ENCODE assay signal across 1 cellular context in the genomic region with DNA sequence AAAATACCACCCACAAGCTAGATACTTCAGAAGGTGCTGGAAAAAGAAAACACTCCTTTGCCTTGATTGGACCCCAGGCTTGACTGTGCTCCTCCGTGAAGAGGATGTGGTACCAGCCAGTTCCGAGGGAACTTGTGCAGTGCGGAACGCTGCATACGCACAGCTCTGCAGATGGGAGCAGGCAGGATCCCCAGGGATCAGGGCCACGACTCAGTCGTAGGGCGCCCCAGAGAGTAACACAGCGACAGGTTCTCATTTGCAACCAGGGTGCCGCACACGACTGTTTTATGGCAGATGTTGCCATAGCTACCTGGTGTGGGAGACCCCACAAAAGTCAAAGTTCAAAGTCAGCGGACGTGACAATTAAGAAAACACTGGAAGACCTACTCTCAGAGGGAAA.
TF ChIP-seq lines count a peak whose summit lies in the region.

No MANE protein-coding gene starts in this region.

TF ChIP-seq in HCT116, 20 proteins besides CTCF, POLR2A, EP300 and RAD21 (continued from another document):
- TF ChIP-seq, protein P1, sequence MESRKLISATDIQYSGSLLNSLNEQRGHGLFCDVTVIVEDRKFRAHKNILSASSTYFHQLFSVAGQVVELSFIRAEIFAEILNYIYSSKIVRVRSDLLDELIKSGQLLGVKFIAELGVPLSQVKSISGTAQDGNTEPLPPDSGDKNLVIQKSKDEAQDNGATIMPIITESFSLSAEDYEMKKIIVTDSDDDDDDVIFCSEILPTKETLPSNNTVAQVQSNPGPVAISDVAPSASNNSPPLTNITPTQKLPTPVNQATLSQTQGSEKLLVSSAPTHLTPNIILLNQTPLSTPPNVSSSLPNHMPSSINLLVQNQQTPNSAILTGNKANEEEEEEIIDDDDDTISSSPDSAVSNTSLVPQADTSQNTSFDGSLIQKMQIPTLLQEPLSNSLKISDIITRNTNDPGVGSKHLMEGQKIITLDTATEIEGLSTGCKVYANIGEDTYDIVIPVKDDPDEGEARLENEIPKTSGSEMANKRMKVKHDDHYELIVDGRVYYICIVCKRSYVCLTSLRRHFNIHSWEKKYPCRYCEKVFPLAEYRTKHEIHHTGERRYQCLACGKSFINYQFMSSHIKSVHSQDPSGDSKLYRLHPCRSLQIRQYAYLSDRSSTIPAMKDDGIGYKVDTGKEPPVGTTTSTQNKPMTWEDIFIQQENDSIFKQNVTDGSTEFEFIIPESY (IDR thresholded peaks at IDR 0.05; ENCODE audit: extremely low read depth, insufficient replicate concordance, low read length), result no peak
